10 cellular contexts compared by ENCODE assay signal in the genomic region with DNA sequence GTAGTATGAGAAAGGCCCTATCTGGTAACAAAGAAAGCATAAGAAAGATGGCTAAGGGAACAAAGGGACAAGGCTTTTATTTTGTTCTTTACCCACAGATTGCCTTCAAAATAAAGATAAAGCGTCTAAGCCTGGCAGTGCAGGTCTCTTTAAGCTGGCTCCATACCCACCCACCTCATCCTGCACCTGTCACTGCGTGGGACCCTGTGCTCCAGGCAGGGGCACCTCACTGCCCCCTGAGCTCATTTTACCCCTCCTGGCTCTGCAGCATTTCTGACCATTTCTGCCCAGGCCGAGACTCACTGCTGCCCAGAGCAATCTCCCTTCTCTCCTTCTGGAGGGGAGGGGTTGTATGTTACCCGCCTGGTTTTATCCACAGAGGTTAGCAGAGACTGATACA. TPM values are rescaled to one million over a fixed set of nuclear protein-coding genes. Genes with fewer than 3 reads are reported as not detected.
A peak's percentile ranks its signal among the peaks of the same experiment; 100 is the strongest.
DNase-seq lines count a peak whose midpoint lies in the region; ATAC-seq and TF ChIP-seq lines count a peak whose summit lies in the region.
"Had no signal": no experiment of that assay in that cellular context is flagged by ENCODE, and none has a peak within 500 bp of the region (broad histone marks: within the 10 kb centered on the region; RNA-seq: fewer than 3 reads in every experiment).

No MANE protein-coding gene starts in this region.

- intact Hi-C loops in heart right ventricle (cut with DNase I) (loop anchor here in 4 of 10 donors (5.0 to 10.0 kb wide), 4 partner anchors 42 to 125 kb away; partner anchors contain the start of gene TLR3 (in 3 of the 4)), left cardiac atrium (cut with DNase I) (loop anchor here in 1 of 2 donors (5.0 kb wide), 1 partner anchor 42 kb away; no protein-coding TSS in a partner anchor), uterus (cut with DNase I; ENCODE audit: low total_unique reads) (no loop called here), posterior cingulate gyrus (cut with DNase I) (loop anchor here (2.0 kb wide), 1 partner anchor 45 kb away; no protein-coding TSS in a partner anchor), posterior vena cava (cut with DNase I) (loop anchor here in 1 of 2 donors (10.0 kb wide), 1 partner anchor 1815 kb away; no protein-coding TSS in a partner anchor)

- ATAC-seq in heart right ventricle = no peak
- no peak for ATAC-seq in left cardiac atrium
- ATAC-seq in activated naive CD8-positive, alpha-beta T cell treated with anti-CD3 and anti-CD28 coated beads, Interleukin-2, amount 50 U/mL, for 24 hours = no peak
- no peak for ATAC-seq in naive B cell (ENCODE audit: low read depth in 2 of 2)

- no peak for TF ChIP-seq CTCF in heart right ventricle (IDR thresholded peaks at IDR 0.05)
- TF ChIP-seq CTCF in uterus (IDR thresholded peaks at IDR 0.05) = no peak

- no peaks in the 10 kb centered on the region for H3K9me3 Mint-ChIP-seq in activated naive CD8-positive, alpha-beta T cell treated with anti-CD3 and anti-CD28 coated beads, Interleukin-2, amount 50 U/mL, for 24 hours
- peaks cover 0 to 6% (median 0%) of the 10 kb centered on the region in 7 donors for H3K9me3 Mint-ChIP-seq in naive B cell

- H3K27me3 Mint-ChIP-seq in activated naive CD8-positive, alpha-beta T cell treated with anti-CD3 and anti-CD28 coated beads, Interleukin-2, amount 50 U/mL, for 24 hours = peaks cover 6% of the 10 kb centered on the region
- peaks cover 9 to 14% (median 13%) of the 10 kb centered on the region in 3 donors for H3K27me3 Mint-ChIP-seq in naive B cell

- WGBS in heart right ventricle, 2 donors = 57 to 62% methylated on average over 4 of the region's 4 CpGs

- no peak for TF ChIP-seq POLR2A in uterus (IDR thresholded peaks at IDR 0.05)

- peaks cover 6 to 45% (median 36%) of the 10 kb centered on the region in 9 donors for H3K4me1 ChIP-seq in heart right ventricle
- H3K4me1 ChIP-seq in uterus = no peaks in the 10 kb centered on the region

- peak overlapping the region; percentile 91 for H3K27ac Mint-ChIP-seq in activated naive CD8-positive, alpha-beta T cell treated with anti-CD3 and anti-CD28 coated beads, Interleukin-2, amount 50 U/mL, for 24 hours
- H3K27ac Mint-ChIP-seq in naive B cell = peak overlapping the region in 4 of 6 donors; percentile 50 to 95 (median 88)

- H3K9me3 ChIP-seq in heart right ventricle (no peaks in the 10 kb centered on the region), uterus (no peaks in the 10 kb centered on the region)

- peak overlapping the region in 4 of 10 donors; percentile 9 to 96 (median 90) for H3K4me3 ChIP-seq in heart right ventricle
- H3K4me3 ChIP-seq in uterus = no peak overlapping the region

- peaks cover 0 to 5% (median 0%) of the 10 kb centered on the region in 9 donors for H3K36me3 ChIP-seq in heart right ventricle
- H3K36me3 ChIP-seq in uterus = no peaks in the 10 kb centered on the region

- DNase-seq in heart right ventricle (no peak), left cardiac atrium (no peak), naive B cell (no peak), uterus (no peak), posterior cingulate gyrus (no peak), posterior vena cava (ENCODE audit: low spot score) (no peak)
- DNase-seq in activated naive CD8-positive, alpha-beta T cell treated with anti-CD3 and anti-CD28 coated beads, Interleukin-2, amount 50 U/mL, for 24 hours = no peak
- no peak for DNase-seq in activated CD8-positive, alpha-beta memory T cell treated with anti-CD3 and anti-CD28 coated beads, Interleukin-2, amount 50 U/mL, for 4 hours
- DNase-seq: NCI-H510A; stimulated activated CD8-positive, alpha-beta memory T cell treated with anti-CD3 and anti-CD28 coated beads, Interleukin-4, amount 100 ng/mL, for 48 hours had no signal

- peaks cover 29% of the 10 kb centered on the region for H3K4me1 Mint-ChIP-seq in activated naive CD8-positive, alpha-beta T cell treated with anti-CD3 and anti-CD28 coated beads, Interleukin-2, amount 50 U/mL, for 24 hours
- peaks cover 11 to 28% (median 22%) of the 10 kb centered on the region in 3 donors for H3K4me1 Mint-ChIP-seq in naive B cell

- no peaks in the 10 kb centered on the region for H3K27me3 ChIP-seq in heart right ventricle
- H3K27me3 ChIP-seq in uterus = no peaks in the 10 kb centered on the region

- H3K27ac ChIP-seq in heart right ventricle (peak overlapping the region in 8 of 10 donors; percentile 95 to 99 (median 98)), uterus (peak overlapping the region; percentile 94 to 96)

- no peaks in the 10 kb centered on the region for H3K36me3 Mint-ChIP-seq in activated naive CD8-positive, alpha-beta T cell treated with anti-CD3 and anti-CD28 coated beads, Interleukin-2, amount 50 U/mL, for 24 hours (ENCODE audit: low read depth)
- H3K36me3 Mint-ChIP-seq in naive B cell = no peaks in the 10 kb centered on the region

- H3K4me3 Mint-ChIP-seq in activated naive CD8-positive, alpha-beta T cell treated with anti-CD3 and anti-CD28 coated beads, Interleukin-2, amount 50 U/mL, for 24 hours = peak overlapping the region; percentile 86
- H3K4me3 Mint-ChIP-seq in naive B cell = peak overlapping the region in 7 of 8 donors; percentile 90 to 99 (median 95)

RNA-seq across cellular contexts. Expression of gene CYP4V2, which starts 1.7 kb away (rescaled TPM):
- 10 to 100 TPM; 16.1 to 37.9 (median 25.9) TPM for total RNA-seq in heart right ventricle
- 10 to 100 TPM in 1 of 2 donors, 1 to 10 TPM in 1; 8.1 to 35.3 TPM for polyA plus RNA-seq in heart right ventricle
- total RNA-seq in left cardiac atrium = 10 to 100 TPM; 26.6 to 32.7 TPM
- polyA plus RNA-seq in naive B cell (ENCODE audit: low read depth in 6 of 6) = 10 to 100 TPM; 10.2 to 16.2 (median 14.0) TPM
- 10 to 100 TPM in 3 of 4 donors, 1 to 10 TPM in 1; 9.7 to 22.5 (median 19.7) TPM for total RNA-seq in uterus
- 10 to 100 TPM; 23.0 to 27.0 TPM for total RNA-seq in posterior vena cava

RNA-seq across cellular contexts. Expression of gene KLKB1, which starts 37.7 kb away (rescaled TPM):
- total RNA-seq in heart right ventricle (1 to 10 TPM in 6 of 10 donors, under 1 TPM in 4; 0.23 to 1.9 (median 1.1) TPM), left cardiac atrium (under 1 TPM; 0.84 to 0.85 TPM), uterus (1 to 10 TPM in 1 of 4 donors, under 1 TPM in 1, not detected in 2; 0.62 to 1.1 TPM), posterior vena cava (under 1 TPM; 0.57 to 0.83 TPM)
- polyA plus RNA-seq in heart right ventricle (1 to 10 TPM in 1 of 2 donors, under 1 TPM in 1; 0.57 to 3.7 TPM), naive B cell (ENCODE audit: low read depth in 6 of 6) (under 1 TPM in 1 of 6 donors, not detected in 5; 1.00 TPM)
